In genomic region chr3:8503871-8504610, GRCh38 we compare ENCODE assay signal across 8 cellular contexts. TPM values are rescaled to one million over a fixed set of nuclear protein-coding genes. Genes with fewer than 3 reads are reported as not detected.
DNase-seq lines count a peak whose midpoint lies in the region; ATAC-seq and TF ChIP-seq lines count a peak whose summit lies in the region.

No MANE protein-coding gene starts in this region.

- H3K36me3 ChIP-seq in SK-N-SH (replicated peaks in 1 of 2; ENCODE audit: control insufficient read depth in 1 of 2, insufficient read depth in 2 of 2, low read length in 1 of 2) (peaks cover 0 to 13% of the 10 kb centered on the region in 2 experiments), IMR-90 (ENCODE audit: control insufficient read depth, insufficient read depth, low read length) (peaks cover 2% of the 10 kb centered on the region; the same call in 1 of the 2 replicates), spleen (peaks cover 0 to 9% (median 0%) of the 10 kb centered on the region in 6 donors)

- no TSS peak for BruUV-seq in IMR-90 (replicated peaks; lab: Mats Ljungman, UMichigan)

- peak overlapping the region; percentile 9; the same call in 1 of the 2 replicates for H2BK20ac ChIP-seq in IMR-90 (ENCODE audit: low read depth, low read length)

- no peak overlapping the region for H2AK9ac ChIP-seq in IMR-90 (replicated peaks; ENCODE audit: low read depth, low read length, poor library complexity)

- POLR2A ChIA-PET in SK-N-SH (lab: Yijun Ruan, JAX), result no interaction called here
- POLR2A ChIA-PET in IMR-90 (lab: Charles Lee; ENCODE audit: unreplicated experiment), result interaction anchor here (1.0 kb wide), 1 partner anchor 60 kb away, joined by 3 read pairs; no protein-coding TSS in a partner anchor

- H4K91ac ChIP-seq in IMR-90 (ENCODE audit: insufficient read depth, low read depth, low read length), result peak overlapping the region; percentile 34

- no peaks in the 10 kb centered on the region for H3K27me3 ChIP-seq in SK-N-SH (ENCODE audit: insufficient read depth)
- H3K27me3 ChIP-seq in IMR-90 (ENCODE audit: control insufficient read depth, insufficient read depth, low read length), result no peaks in the 10 kb centered on the region
- H3K27me3 ChIP-seq in spleen (replicated peaks in 1 of 7), result peaks cover 0 to 14% (median 0%) of the 10 kb centered on the region in 7 donors

- H2BK15ac ChIP-seq in IMR-90 (ENCODE audit: low read depth, low read length), result 0 out of 3 replicates have a peak overlapping the region, but pooled peaks have one; percentile 6

- H3K27ac ChIP-seq in SK-N-SH (ENCODE audit: low read depth in 2 of 2, low read length in 1 of 2) (peak overlapping the region in 1 of 2 experiments; percentile 74; a peak in 2 of 4 replicates), IMR-90 (ENCODE audit: insufficient read depth, low read length) (peak overlapping the region; percentile 7; the same call in 1 of the 2 replicates), epithelial cell of prostate (peak overlapping the region; percentile 11), spleen (peak overlapping the region in 7 of 8 donors; percentile 67 to 79 (median 72))

- H2AK5ac ChIP-seq in IMR-90 (ENCODE audit: low read depth, low read length), result no peak overlapping the region

- H3F3A ChIP-seq in SK-N-SH (replicated peaks; ENCODE audit: insufficient read depth), result peaks cover 21% of the 10 kb centered on the region

- H2BK5ac ChIP-seq in IMR-90 (ENCODE audit: low read depth, low read length, poor library complexity, severe bottlenecking), result peak overlapping the region; percentile 30

- H3K18ac ChIP-seq in IMR-90 (ENCODE audit: low read depth, low read length), result peak overlapping the region; percentile 66; the same call in 1 of the 2 replicates

- intact Hi-C loops in IMR-90 (cut with micrococcal nuclease), result loop anchor here (5.0 kb wide), 2 partner anchors 33 to 47 kb away; no protein-coding TSS in a partner anchor
- intact Hi-C loops in spleen (cut with DNase I; ENCODE audit: low total_unique reads), result no loop called here

- peak overlapping the region; percentile 30; the same call in 1 of the 2 replicates for H4K5ac ChIP-seq in IMR-90 (ENCODE audit: low read depth, low read length)

- no peaks in the 10 kb centered on the region for H3K9me3 ChIP-seq in SK-N-SH
- no peaks in the 10 kb centered on the region for H3K9me3 ChIP-seq in IMR-90 (ENCODE audit: control insufficient read depth, insufficient read depth, low read length)
- no peaks in the 10 kb centered on the region for H3K9me3 ChIP-seq in spleen

- no peak overlapping the region for H3K9ac ChIP-seq in SK-N-SH
- H3K9ac ChIP-seq in IMR-90 (ENCODE audit: low read depth, low read length), result no peak overlapping the region; the same call in 1 of the 2 replicates

- no peak overlapping the region; the same call in 1 of the 2 replicates for H3K14ac ChIP-seq in IMR-90 (replicated peaks; ENCODE audit: low read depth, low read length)

- peak overlapping the region in 1 of 2 experiments; percentile 29; a peak in 1 of 4 replicates for H4K8ac ChIP-seq in IMR-90 (ENCODE audit: low read depth in 2 of 2, low read length in 2 of 2)

- TF ChIP-seq EP300 in SK-N-SH (IDR thresholded peaks at IDR 0.05; ENCODE audit: borderline replicate concordance in 1 of 2, low read depth in 1 of 2, low read length in 1 of 2), result peak in 1 of 2 experiments; percentile 30; a peak in 1 of 4 replicates

- H2AFZ ChIP-seq in SK-N-SH (ENCODE audit: low read depth), result no peak overlapping the region
- no peak overlapping the region for H2AFZ ChIP-seq in IMR-90 (replicated peaks; ENCODE audit: low read length, poor library complexity)

- no peak overlapping the region for H3K56ac ChIP-seq in IMR-90 (ENCODE audit: extremely low read depth, insufficient read depth, low read length)

- H3K23ac ChIP-seq in IMR-90 (ENCODE audit: low read depth, low read length), result peak overlapping the region; percentile 18; the same call in 1 of the 2 replicates

- CTCF ChIA-PET in SK-N-SH (lab: Yijun Ruan, JAX) (interaction anchor here (0.9 to 3.2 kb wide), 4 partner anchors 10 to 117 kb away, joined by 3 to 13 read pairs (median 4); no protein-coding TSS in a partner anchor), IMR-90 (lab: Yijun Ruan, JAX) (interaction anchor here (1.0 kb wide), 1 partner anchor 9 kb away, joined by 3 read pairs; no protein-coding TSS in a partner anchor)

- dilution Hi-C loops in IMR-90 (cut with HindIII; ENCODE audit: low sequenced_read_pairs, unreplicated experiment), result no loop called here

- TF ChIP-seq CTCF in SK-N-SH (IDR thresholded peaks at IDR 0.05) (no peak), IMR-90 (conservative IDR thresholded peaks at IDR 0.05; ENCODE audit: low read depth, low read length) (no peak), spleen (IDR thresholded peaks at IDR 0.05 in 8 of 11, conservative IDR thresholded peaks at IDR 0.05 in 3 of 11) (no peak)

- H4K20me1 ChIP-seq in SK-N-SH (ENCODE audit: insufficient read depth), result no peaks in the 10 kb centered on the region
- no peaks in the 10 kb centered on the region for H4K20me1 ChIP-seq in IMR-90 (ENCODE audit: insufficient read depth, low read length)

- no peak for DNase-seq in SK-N-SH
- no peak for DNase-seq in IMR-90
- no peak for DNase-seq in epithelial cell of prostate (ENCODE audit: low read depth, low spot score)
- no peak for DNase-seq in spleen
- no peak for DNase-seq in NOMO-1 treated with DMSO at 0.1 percent for 48 hours (lab: John Stamatoyannopoulos, UW; ENCODE audit: unreplicated experiment)
- no peak for DNase-seq in COR-L47 (lab: John Stamatoyannopoulos, UW)
- DNase-seq in NOMO-1 (lab: John Stamatoyannopoulos, UW; ENCODE audit: unreplicated experiment in 2 of 2), result no peak

- H3K79me2 ChIP-seq in SK-N-SH (ENCODE audit: insufficient read depth), result no peaks in the 10 kb centered on the region

- in situ Hi-C loops in IMR-90 (cut with MboI; ENCODE audit: low sequenced_read_pairs), result no loop called here

- no peak for ATAC-seq in SK-N-SH treated with all-trans-retinoic acid at 6 μM for 48 hours
- ATAC-seq in IMR-90 (ENCODE audit: low read depth), result no peak

- H3K4me2 ChIP-seq in SK-N-SH (no peak overlapping the region), IMR-90 (ENCODE audit: low read depth, low read length) (peak overlapping the region; percentile 81)

- H3K4me3 ChIP-seq in SK-N-SH (ENCODE audit: low read depth in 2 of 2, low read length in 1 of 2) (peak overlapping the region in 1 of 2 experiments; percentile 42; a peak in 2 of 4 replicates), IMR-90 (ENCODE audit: insufficient read depth, low read depth, low read length) (no peak overlapping the region), spleen (peak overlapping the region in 7 of 8 donors; percentile 20 to 65 (median 41))

- TF ChIP-seq RAD21 in SK-N-SH (IDR thresholded peaks at IDR 0.05; ENCODE audit: low read length), result 0 out of 2 replicates have a peak, but pooled peaks have one; percentile 15
- no peak for TF ChIP-seq RAD21 in IMR-90 (IDR thresholded peaks at IDR 0.05; ENCODE audit: low read length)

- H3K79me1 ChIP-seq in IMR-90 (ENCODE audit: low read depth in 1 of 2, low read length in 2 of 2), result peaks cover 7 to 30% of the 10 kb centered on the region in 2 experiments

- peak overlapping the region; percentile 20 for H2BK120ac ChIP-seq in IMR-90 (ENCODE audit: low read depth, low read length)

- peak overlapping the region; percentile 24; the same call in 1 of the 2 replicates for H3K4ac ChIP-seq in IMR-90 (ENCODE audit: low read depth, low read length)

- peaks cover 14% of the 10 kb centered on the region for H3K9me1 ChIP-seq in IMR-90 (ENCODE audit: insufficient read depth, low read length)

- H3K4me1 ChIP-seq in SK-N-SH (ENCODE audit: control insufficient read depth in 1 of 2, insufficient read depth in 2 of 2, low read depth in 1 of 2, low read length in 1 of 2) (peaks cover 24 to 51% of the 10 kb centered on the region in 2 experiments), IMR-90 (ENCODE audit: control insufficient read depth, insufficient read depth, low read length) (peaks cover 28% of the 10 kb centered on the region), spleen (peaks cover 16 to 84% (median 52%) of the 10 kb centered on the region in 6 donors)

- 70% methylated on average over 8 of the region's 8 CpGs for WGBS in SK-N-SH (ENCODE audit: low lambda C conversion rate)
- WGBS in IMR-90 (ENCODE audit: extremely low coverage in 2 of 2, insufficient read length in 1 of 2), 2 experiments, result no CpG with 5 or more reads among the region's 8 CpGs
- 45 to 65% (median 59%) methylated on average over 8 of the region's 8 CpGs for WGBS in spleen, 5 donors

- H3K9me2 ChIP-seq in SK-N-SH, result no peaks in the 10 kb centered on the region

- TF ChIP-seq POLR2A in IMR-90 (IDR thresholded peaks at IDR 0.05; ENCODE audit: low read depth, low read length) (no peak), spleen (IDR thresholded peaks at IDR 0.05) (no peak)

TF ChIP-seq in SK-N-SH, 30 proteins besides CTCF, POLR2A, EP300 and RAD21:
- TF ChIP-seq GATA2 (CRISPR knock-in tag; IDR thresholded peaks at IDR 0.05), result peak; percentile 32; the same call in 1 of the 2 replicates
- TF ChIP-seq POLR2AphosphoS5 (IDR thresholded peaks at IDR 0.05; ENCODE audit: low read depth, low read length), result no peak

TF ChIP-seq in IMR-90, 13 proteins besides CTCF, POLR2A, EP300 and RAD21:
- TF ChIP-seq ELK1 (IDR thresholded peaks at IDR 0.05; ENCODE audit: borderline replicate concordance, low read depth, low read length) (no peak), BHLHE40 (IDR thresholded peaks at IDR 0.05; ENCODE audit: low read depth, low read length) (no peak), CHD1 (IDR thresholded peaks at IDR 0.05; ENCODE audit: low read depth, low read length) (no peak), FOS (IDR thresholded peaks at IDR 0.05; ENCODE audit: low read depth, low read length) (no peak)

RNA-seq across cellular contexts. Expression of gene LMCD1, which starts 2.4 kb away (rescaled TPM):
- polyA plus RNA-seq in SK-N-SH (2012; rRNA removed), result 23.6 and 26.5 TPM in 2 replicates
- 19.2 and 20.3 TPM in 2 replicates for polyA plus RNA-seq in SK-N-SH (2012; cell fraction: cytosol; rRNA removed)
- polyA plus RNA-seq in SK-N-SH (2012; cell fraction: nucleus; rRNA removed), result 34.5 and 40.1 TPM in 2 replicates
- 33.6 and 50.0 TPM in 2 replicates for total RNA-seq in IMR-90 (2012; rRNA removed)
- 43.1 and 53.8 TPM in 2 replicates for polyA plus RNA-seq in IMR-90 (2012; rRNA removed)
- polyA plus RNA-seq in IMR-90 (2012; cell fraction: cytosol; rRNA removed), result 47.4 and 70.5 TPM in 2 replicates
- 28.7 and 43.9 TPM in 2 replicates for polyA plus RNA-seq in IMR-90 (2012; cell fraction: nucleus; rRNA removed; ENCODE audit: low replicate concordance)
- 100 to 1,000 TPM in 1 of 7 donors, 10 to 100 TPM in 6; 60.3 to 203 (median 81.5) TPM for total RNA-seq in spleen
- 10 to 100 TPM; 24.5 to 44.0 (median 33.2) TPM for polyA plus RNA-seq in spleen
